1 cellular context compared by ENCODE assay signal in the genomic region with DNA sequence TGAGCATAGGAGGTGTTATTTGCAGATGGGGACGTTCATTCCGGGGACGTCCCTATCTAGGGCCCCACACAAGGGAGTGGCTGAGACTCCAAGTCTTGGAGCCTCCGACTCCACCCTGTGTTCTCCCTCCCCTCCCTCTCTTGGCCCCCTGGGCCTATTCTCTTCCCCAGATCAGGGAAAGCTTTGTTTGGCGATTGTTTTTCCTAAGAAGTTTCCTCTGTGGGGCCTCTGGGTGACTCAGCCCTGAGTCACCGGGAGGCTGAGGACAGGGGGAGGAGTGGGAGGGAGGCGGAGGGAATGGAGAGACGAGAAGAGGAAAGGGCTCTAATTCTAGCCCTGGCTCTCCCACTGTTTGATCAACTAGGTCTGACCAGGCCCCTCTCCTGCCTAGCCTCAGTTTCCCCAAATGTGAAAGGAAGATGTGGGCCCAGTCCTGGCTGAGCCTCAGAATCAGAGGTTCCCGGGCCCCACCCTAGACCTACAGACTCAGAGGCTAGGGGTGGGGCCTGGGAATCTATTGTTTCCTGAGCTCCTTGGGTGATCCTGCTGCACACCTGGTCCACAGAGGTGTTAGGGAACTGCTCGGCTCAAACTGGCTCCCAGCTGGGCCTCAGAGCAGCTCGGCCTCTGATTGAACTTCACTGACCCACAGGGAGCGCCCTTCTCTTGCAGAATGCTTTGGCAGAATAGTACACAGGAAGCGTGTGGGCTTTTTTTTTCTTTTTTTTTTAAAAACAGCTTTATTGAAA.
A peak's percentile ranks its signal among the peaks of the same experiment; 100 is the strongest.
TF ChIP-seq lines count a peak whose summit lies in the region.

No MANE protein-coding gene starts in this region.

TF ChIP-seq in HepG2, 621 proteins besides CTCF, POLR2A, EP300 and RAD21 (continued from another document and continues in another):
- TF ChIP-seq, protein P1, sequence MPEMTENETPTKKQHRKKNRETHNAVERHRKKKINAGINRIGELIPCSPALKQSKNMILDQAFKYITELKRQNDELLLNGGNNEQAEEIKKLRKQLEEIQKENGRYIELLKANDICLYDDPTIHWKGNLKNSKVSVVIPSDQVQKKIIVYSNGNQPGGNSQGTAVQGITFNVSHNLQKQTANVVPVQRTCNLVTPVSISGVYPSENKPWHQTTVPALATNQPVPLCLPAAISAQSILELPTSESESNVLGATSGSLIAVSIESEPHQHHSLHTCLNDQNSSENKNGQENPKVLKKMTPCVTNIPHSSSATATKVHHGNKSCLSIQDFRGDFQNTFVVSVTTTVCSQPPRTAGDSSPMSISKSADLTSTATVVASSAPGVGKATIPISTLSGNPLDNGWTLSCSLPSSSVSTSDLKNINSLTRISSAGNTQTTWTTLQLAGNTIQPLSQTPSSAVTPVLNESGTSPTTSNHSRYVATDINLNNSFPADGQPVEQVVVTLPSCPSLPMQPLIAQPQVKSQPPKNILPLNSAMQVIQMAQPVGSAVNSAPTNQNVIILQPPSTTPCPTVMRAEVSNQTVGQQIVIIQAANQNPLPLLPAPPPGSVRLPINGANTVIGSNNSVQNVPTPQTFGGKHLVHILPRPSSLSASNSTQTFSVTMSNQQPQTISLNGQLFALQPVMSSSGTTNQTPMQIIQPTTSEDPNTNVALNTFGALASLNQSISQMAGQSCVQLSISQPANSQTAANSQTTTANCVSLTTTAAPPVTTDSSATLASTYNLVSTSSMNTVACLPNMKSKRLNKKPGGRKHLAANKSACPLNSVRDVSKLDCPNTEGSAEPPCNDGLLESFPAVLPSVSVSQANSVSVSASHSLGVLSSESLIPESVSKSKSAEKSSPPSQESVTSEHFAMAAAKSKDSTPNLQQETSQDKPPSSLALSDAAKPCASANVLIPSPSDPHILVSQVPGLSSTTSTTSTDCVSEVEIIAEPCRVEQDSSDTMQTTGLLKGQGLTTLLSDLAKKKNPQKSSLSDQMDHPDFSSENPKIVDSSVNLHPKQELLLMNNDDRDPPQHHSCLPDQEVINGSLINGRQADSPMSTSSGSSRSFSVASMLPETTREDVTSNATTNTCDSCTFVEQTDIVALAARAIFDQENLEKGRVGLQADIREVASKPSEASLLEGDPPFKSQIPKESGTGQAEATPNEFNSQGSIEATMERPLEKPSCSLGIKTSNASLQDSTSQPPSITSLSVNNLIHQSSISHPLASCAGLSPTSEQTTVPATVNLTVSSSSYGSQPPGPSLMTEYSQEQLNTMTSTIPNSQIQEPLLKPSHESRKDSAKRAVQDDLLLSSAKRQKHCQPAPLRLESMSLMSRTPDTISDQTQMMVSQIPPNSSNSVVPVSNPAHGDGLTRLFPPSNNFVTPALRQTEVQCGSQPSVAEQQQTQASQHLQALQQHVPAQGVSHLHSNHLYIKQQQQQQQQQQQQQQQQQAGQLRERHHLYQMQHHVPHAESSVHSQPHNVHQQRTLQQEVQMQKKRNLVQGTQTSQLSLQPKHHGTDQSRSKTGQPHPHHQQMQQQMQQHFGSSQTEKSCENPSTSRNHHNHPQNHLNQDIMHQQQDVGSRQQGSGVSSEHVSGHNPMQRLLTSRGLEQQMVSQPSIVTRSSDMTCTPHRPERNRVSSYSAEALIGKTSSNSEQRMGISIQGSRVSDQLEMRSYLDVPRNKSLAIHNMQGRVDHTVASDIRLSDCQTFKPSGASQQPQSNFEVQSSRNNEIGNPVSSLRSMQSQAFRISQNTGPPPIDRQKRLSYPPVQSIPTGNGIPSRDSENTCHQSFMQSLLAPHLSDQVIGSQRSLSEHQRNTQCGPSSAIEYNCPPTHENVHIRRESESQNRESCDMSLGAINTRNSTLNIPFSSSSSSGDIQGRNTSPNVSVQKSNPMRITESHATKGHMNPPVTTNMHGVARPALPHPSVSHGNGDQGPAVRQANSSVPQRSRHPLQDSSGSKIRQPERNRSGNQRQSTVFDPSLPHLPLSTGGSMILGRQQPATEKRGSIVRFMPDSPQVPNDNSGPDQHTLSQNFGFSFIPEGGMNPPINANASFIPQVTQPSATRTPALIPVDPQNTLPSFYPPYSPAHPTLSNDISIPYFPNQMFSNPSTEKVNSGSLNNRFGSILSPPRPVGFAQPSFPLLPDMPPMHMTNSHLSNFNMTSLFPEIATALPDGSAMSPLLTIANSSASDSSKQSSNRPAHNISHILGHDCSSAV (CRISPR knock-in tag; IDR thresholded peaks at IDR 0.05; ENCODE audit: borderline replicate concordance): no peak
- TF ChIP-seq TARDBP (CRISPR knock-in tag; IDR thresholded peaks at IDR 0.05) (no peak), ZNF746 (CRISPR knock-in tag; IDR thresholded peaks at IDR 0.05) (peak; percentile 71; the same call in 1 of the 2 replicates), ZNF333 (CRISPR knock-in tag; IDR thresholded peaks at IDR 0.05; ENCODE audit: borderline replicate concordance) (no peak), TGIF2 (CRISPR knock-in tag; IDR thresholded peaks at IDR 0.05) (no peak), HMG20B (CRISPR knock-in tag; conservative IDR thresholded peaks at IDR 0.05) (0 out of 2 replicates have a peak, but pooled peaks have one; percentile 43), NR2F2 (IDR thresholded peaks at IDR 0.05; ENCODE audit: borderline replicate concordance, low read depth) (no peak), KDM4B (CRISPR knock-in tag; IDR thresholded peaks at IDR 0.05) (no peak), ADNP (CRISPR knock-in tag; IDR thresholded peaks at IDR 0.05) (no peak), MATR3 (CRISPR knock-in tag; IDR thresholded peaks at IDR 0.05) (no peak), ZMYM3 (CRISPR knock-in tag; IDR thresholded peaks at IDR 0.05) (no peak), ZNF589 (CRISPR knock-in tag; conservative IDR thresholded peaks at IDR 0.05) (no peak)
- TF ChIP-seq, protein P2, sequence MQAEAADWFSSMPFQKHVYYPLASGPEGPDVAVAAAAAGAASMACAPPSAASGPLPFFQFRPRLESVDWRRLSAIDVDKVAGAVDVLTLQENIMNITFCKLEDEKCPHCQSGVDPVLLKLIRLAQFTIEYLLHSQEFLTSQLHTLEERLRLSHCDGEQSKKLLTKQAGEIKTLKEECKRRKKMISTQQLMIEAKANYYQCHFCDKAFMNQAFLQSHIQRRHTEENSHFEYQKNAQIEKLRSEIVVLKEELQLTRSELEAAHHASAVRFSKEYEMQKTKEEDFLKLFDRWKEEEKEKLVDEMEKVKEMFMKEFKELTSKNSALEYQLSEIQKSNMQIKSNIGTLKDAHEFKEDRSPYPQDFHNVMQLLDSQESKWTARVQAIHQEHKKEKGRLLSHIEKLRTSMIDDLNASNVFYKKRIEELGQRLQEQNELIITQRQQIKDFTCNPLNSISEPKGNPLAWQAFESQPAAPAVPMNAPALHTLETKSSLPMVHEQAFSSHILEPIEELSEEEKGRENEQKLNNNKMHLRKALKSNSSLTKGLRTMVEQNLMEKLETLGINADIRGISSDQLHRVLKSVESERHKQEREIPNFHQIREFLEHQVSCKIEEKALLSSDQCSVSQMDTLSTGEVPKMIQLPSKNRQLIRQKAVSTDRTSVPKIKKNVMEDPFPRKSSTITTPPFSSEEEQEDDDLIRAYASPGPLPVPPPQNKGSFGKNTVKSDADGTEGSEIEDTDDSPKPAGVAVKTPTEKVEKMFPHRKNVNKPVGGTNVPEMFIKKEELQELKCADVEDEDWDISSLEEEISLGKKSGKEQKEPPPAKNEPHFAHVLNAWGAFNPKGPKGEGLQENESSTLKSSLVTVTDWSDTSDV (CRISPR knock-in tag; IDR thresholded peaks at IDR 0.05): no peak
- TF ChIP-seq, protein P3, sequence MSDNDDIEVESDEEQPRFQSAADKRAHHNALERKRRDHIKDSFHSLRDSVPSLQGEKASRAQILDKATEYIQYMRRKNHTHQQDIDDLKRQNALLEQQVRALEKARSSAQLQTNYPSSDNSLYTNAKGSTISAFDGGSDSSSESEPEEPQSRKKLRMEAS (IDR thresholded peaks at IDR 0.05): no peak
- TF ChIP-seq, protein P4, sequence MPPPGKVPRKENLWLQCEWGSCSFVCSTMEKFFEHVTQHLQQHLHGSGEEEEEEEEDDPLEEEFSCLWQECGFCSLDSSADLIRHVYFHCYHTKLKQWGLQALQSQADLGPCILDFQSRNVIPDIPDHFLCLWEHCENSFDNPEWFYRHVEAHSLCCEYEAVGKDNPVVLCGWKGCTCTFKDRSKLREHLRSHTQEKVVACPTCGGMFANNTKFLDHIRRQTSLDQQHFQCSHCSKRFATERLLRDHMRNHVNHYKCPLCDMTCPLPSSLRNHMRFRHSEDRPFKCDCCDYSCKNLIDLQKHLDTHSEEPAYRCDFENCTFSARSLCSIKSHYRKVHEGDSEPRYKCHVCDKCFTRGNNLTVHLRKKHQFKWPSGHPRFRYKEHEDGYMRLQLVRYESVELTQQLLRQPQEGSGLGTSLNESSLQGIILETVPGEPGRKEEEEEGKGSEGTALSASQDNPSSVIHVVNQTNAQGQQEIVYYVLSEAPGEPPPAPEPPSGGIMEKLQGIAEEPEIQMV (CRISPR knock-in tag; IDR thresholded peaks at IDR 0.05; ENCODE audit: low read depth): no peak
- TF ChIP-seq, protein P5, sequence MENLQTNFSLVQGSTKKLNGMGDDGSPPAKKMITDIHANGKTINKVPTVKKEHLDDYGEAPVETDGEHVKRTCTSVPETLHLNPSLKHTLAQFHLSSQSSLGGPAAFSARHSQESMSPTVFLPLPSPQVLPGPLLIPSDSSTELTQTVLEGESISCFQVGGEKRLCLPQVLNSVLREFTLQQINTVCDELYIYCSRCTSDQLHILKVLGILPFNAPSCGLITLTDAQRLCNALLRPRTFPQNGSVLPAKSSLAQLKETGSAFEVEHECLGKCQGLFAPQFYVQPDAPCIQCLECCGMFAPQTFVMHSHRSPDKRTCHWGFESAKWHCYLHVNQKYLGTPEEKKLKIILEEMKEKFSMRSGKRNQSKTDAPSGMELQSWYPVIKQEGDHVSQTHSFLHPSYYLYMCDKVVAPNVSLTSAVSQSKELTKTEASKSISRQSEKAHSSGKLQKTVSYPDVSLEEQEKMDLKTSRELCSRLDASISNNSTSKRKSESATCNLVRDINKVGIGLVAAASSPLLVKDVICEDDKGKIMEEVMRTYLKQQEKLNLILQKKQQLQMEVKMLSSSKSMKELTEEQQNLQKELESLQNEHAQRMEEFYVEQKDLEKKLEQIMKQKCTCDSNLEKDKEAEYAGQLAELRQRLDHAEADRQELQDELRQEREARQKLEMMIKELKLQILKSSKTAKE (CRISPR knock-in tag; IDR thresholded peaks at IDR 0.05; ENCODE audit: borderline replicate concordance): no peak
- TF ChIP-seq, protein P6, sequence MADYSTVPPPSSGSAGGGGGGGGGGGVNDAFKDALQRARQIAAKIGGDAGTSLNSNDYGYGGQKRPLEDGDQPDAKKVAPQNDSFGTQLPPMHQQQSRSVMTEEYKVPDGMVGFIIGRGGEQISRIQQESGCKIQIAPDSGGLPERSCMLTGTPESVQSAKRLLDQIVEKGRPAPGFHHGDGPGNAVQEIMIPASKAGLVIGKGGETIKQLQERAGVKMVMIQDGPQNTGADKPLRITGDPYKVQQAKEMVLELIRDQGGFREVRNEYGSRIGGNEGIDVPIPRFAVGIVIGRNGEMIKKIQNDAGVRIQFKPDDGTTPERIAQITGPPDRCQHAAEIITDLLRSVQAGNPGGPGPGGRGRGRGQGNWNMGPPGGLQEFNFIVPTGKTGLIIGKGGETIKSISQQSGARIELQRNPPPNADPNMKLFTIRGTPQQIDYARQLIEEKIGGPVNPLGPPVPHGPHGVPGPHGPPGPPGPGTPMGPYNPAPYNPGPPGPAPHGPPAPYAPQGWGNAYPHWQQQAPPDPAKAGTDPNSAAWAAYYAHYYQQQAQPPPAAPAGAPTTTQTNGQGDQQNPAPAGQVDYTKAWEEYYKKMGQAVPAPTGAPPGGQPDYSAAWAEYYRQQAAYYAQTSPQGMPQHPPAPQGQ (CRISPR knock-in tag; IDR thresholded peaks at IDR 0.05; ENCODE audit: borderline replicate concordance): no peak
- TF ChIP-seq, protein P7, sequence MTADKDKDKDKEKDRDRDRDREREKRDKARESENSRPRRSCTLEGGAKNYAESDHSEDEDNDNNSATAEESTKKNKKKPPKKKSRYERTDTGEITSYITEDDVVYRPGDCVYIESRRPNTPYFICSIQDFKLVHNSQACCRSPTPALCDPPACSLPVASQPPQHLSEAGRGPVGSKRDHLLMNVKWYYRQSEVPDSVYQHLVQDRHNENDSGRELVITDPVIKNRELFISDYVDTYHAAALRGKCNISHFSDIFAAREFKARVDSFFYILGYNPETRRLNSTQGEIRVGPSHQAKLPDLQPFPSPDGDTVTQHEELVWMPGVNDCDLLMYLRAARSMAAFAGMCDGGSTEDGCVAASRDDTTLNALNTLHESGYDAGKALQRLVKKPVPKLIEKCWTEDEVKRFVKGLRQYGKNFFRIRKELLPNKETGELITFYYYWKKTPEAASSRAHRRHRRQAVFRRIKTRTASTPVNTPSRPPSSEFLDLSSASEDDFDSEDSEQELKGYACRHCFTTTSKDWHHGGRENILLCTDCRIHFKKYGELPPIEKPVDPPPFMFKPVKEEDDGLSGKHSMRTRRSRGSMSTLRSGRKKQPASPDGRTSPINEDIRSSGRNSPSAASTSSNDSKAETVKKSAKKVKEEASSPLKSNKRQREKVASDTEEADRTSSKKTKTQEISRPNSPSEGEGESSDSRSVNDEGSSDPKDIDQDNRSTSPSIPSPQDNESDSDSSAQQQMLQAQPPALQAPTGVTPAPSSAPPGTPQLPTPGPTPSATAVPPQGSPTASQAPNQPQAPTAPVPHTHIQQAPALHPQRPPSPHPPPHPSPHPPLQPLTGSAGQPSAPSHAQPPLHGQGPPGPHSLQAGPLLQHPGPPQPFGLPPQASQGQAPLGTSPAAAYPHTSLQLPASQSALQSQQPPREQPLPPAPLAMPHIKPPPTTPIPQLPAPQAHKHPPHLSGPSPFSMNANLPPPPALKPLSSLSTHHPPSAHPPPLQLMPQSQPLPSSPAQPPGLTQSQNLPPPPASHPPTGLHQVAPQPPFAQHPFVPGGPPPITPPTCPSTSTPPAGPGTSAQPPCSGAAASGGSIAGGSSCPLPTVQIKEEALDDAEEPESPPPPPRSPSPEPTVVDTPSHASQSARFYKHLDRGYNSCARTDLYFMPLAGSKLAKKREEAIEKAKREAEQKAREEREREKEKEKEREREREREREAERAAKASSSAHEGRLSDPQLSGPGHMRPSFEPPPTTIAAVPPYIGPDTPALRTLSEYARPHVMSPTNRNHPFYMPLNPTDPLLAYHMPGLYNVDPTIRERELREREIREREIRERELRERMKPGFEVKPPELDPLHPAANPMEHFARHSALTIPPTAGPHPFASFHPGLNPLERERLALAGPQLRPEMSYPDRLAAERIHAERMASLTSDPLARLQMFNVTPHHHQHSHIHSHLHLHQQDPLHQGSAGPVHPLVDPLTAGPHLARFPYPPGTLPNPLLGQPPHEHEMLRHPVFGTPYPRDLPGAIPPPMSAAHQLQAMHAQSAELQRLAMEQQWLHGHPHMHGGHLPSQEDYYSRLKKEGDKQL (CRISPR knock-in tag; IDR thresholded peaks at IDR 0.05; ENCODE audit: low read depth): no peak
- TF ChIP-seq, protein P8, sequence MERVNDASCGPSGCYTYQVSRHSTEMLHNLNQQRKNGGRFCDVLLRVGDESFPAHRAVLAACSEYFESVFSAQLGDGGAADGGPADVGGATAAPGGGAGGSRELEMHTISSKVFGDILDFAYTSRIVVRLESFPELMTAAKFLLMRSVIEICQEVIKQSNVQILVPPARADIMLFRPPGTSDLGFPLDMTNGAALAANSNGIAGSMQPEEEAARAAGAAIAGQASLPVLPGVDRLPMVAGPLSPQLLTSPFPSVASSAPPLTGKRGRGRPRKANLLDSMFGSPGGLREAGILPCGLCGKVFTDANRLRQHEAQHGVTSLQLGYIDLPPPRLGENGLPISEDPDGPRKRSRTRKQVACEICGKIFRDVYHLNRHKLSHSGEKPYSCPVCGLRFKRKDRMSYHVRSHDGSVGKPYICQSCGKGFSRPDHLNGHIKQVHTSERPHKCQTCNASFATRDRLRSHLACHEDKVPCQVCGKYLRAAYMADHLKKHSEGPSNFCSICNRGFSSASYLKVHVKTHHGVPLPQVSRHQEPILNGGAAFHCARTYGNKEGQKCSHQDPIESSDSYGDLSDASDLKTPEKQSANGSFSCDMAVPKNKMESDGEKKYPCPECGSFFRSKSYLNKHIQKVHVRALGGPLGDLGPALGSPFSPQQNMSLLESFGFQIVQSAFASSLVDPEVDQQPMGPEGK (CRISPR knock-in tag; IDR thresholded peaks at IDR 0.05): peak; percentile 65; the same call in 1 of the 2 replicates
